ENCODE assay signal across 19 cellular contexts in genomic region chr5:6649186-6649585, GRCh38. TPM values are rescaled to one million over a fixed set of nuclear protein-coding genes. Genes with fewer than 3 reads are reported as not detected.
DNase-seq lines count a peak whose midpoint lies in the region; FAIRE-seq and TF ChIP-seq lines count a peak whose summit lies in the region.
"Had no signal": no experiment of that assay in that cellular context is flagged by ENCODE, and none has a peak within 500 bp of the region (broad histone marks: within the 10 kb centered on the region; RNA-seq: fewer than 3 reads in every experiment).

No MANE protein-coding gene starts in this region.

- TF ChIP-seq CTCF in kidney (IDR thresholded peaks at IDR 0.05; ENCODE audit: borderline replicate concordance, extremely low read depth, insufficient read depth) = no peak

- H3K4me3 ChIP-seq in BLaER1 (no peak overlapping the region), H7 (ENCODE audit: insufficient read depth, low read depth, low read length) (no peak overlapping the region), NT2/D1 (ENCODE audit: insufficient read length, low read depth) (no peak overlapping the region), iPS-15b (ENCODE audit: low read depth, low read length) (peak overlapping the region; percentile 35), kidney (ENCODE audit: low read length in 2 of 2) (no peak overlapping the region)

- H3K27me3 ChIP-seq in BLaER1 = no peaks in the 10 kb centered on the region
- H3K27me3 ChIP-seq in H7 (ENCODE audit: control insufficient read depth, insufficient read depth, low read length) = no peaks in the 10 kb centered on the region
- no peaks in the 10 kb centered on the region for H3K27me3 ChIP-seq in NT2/D1 (ENCODE audit: insufficient read depth, insufficient read length)
- no peaks in the 10 kb centered on the region for H3K27me3 ChIP-seq in iPS-15b (ENCODE audit: control insufficient read depth, insufficient read depth, low read length)

- intact Hi-C loops in kidney (cut with DNase I) = no loop called here

- no peak overlapping the region for H3K27ac ChIP-seq in BLaER1
- no peak overlapping the region for H3K27ac ChIP-seq in kidney (ENCODE audit: low read depth in 2 of 2, low read length in 2 of 2)
- H3K27ac ChIP-seq: 22Rv1 had no signal

- H3K4me2 ChIP-seq in BLaER1 = peak overlapping the region; percentile 9; the same call in 1 of the 2 replicates

- DNase-seq in H7 (peak; percentile 56), NT2/D1 (ENCODE audit: low read depth, low spot score) (peak; percentile 46), NCI-H2196 treated with DMSO at 0.1 percent for 48 hours (lab: John Stamatoyannopoulos, UW; ENCODE audit: unreplicated experiment) (no peak), kidney (no peak), C1 segment of cervical spinal cord (lab: John Stamatoyannopoulos, UW) (no peak), NCI-H446 (lab: John Stamatoyannopoulos, UW) (no peak)
- DNase-seq: DMS79 treated with DMSO at 0.1 percent for 48 hours, GDM1, GOT3, MV-4-11, NCI-H1436, NCI-H2081, NCI-H226, SIG-M5, T-helper 17 cell had no signal

- H3K9me3 ChIP-seq in BLaER1 = peaks cover 20% of the 10 kb centered on the region
- no peaks in the 10 kb centered on the region for H3K9me3 ChIP-seq in NT2/D1 (ENCODE audit: insufficient read depth, low read length)
- H3K9me3 ChIP-seq in iPS-15b (ENCODE audit: control insufficient read depth, insufficient read depth, low read length) = no peaks in the 10 kb centered on the region
- H3K9me3 ChIP-seq in kidney (ENCODE audit: control insufficient read depth in 1 of 2, low read length in 2 of 2) = no peaks in the 10 kb centered on the region

- peaks cover 23% of the 10 kb centered on the region for H3K4me1 ChIP-seq in BLaER1
- no peaks in the 10 kb centered on the region for H3K4me1 ChIP-seq in NT2/D1 (ENCODE audit: insufficient read depth, insufficient read length)
- peaks cover 10% of the 10 kb centered on the region for H3K4me1 ChIP-seq in iPS-15b (ENCODE audit: control insufficient read depth, insufficient read depth, low read length)
- H3K4me1 ChIP-seq in kidney (ENCODE audit: control insufficient read depth in 1 of 2, insufficient read depth in 1 of 2, low read depth in 1 of 2, low read length in 2 of 2) = no peaks in the 10 kb centered on the region

- no peaks in the 10 kb centered on the region for H4K20me1 ChIP-seq in BLaER1

- H3K36me3 ChIP-seq in BLaER1 = peaks cover 27% of the 10 kb centered on the region
- no peaks in the 10 kb centered on the region; the same call in 1 of the 2 replicates for H3K36me3 ChIP-seq in H7 (replicated peaks; ENCODE audit: control insufficient read depth, insufficient read depth, low read length)
- H3K36me3 ChIP-seq in NT2/D1 (ENCODE audit: insufficient read depth, insufficient read length, low read length) = peaks cover 27% of the 10 kb centered on the region
- peaks cover 9% of the 10 kb centered on the region for H3K36me3 ChIP-seq in iPS-15b (ENCODE audit: control insufficient read depth, insufficient read depth, low read length)
- H3K36me3 ChIP-seq in kidney (ENCODE audit: control insufficient read depth in 1 of 2, insufficient read depth in 2 of 2, low read length in 2 of 2) = peaks cover 3% of the 10 kb centered on the region in 2 donors

- H3K9ac ChIP-seq in BLaER1 (no peak overlapping the region), NT2/D1 (ENCODE audit: insufficient read length, low read depth) (peak overlapping the region; percentile 42), iPS-15b (ENCODE audit: low read depth, low read length) (no peak overlapping the region), kidney (ENCODE audit: low read length in 2 of 2) (no peak overlapping the region)

- no peak for FAIRE-seq in kidney (lab: Jason Lieb, UNC)
- FAIRE-seq: RCC 7860 had no signal

RNA-seq across cellular contexts. Expression of gene SRD5A1, which starts 15.9 kb away (rescaled TPM):
- 17.1 and 27.7 TPM in 2 replicates for total RNA-seq in H7 (2014; rRNA removed; shearing (Covaris generic))
- 13.1 TPM for total RNA-seq in kidney
- polyA plus RNA-seq in kidney (ENCODE audit: insufficient read depth, low read depth, low replicate concordance) = 6.5 TPM

RNA-seq across cellular contexts. Expression of gene NSUN2, which starts 16.3 kb away (rescaled TPM):
- total RNA-seq in H7 (2014; rRNA removed; shearing (Covaris generic)) = 71.1 and 73.1 TPM in 2 replicates
- total RNA-seq in kidney = 48.9 TPM
- 16.9 TPM for polyA plus RNA-seq in kidney (ENCODE audit: insufficient read depth, low read depth, low replicate concordance)

Comparison
In these comparisons a context has a peak if more than half of its experiments do, and no peak if none do; other contexts are left out.
1. DNase-seq: peak in H7 (single experiment) and NT2/D1 (single experiment); none in NCI-H2196 treated with DMSO at 0.1 percent for 48 hours (single experiment), kidney (single experiment), C1 segment of cervical spinal cord (0 of 14) and NCI-H446 (0 of 2).